Comparison of ENCODE assay signal across 20 cellular contexts in genomic region chr12:79665488-79665887, GRCh38.
"Had no signal": no experiment of that assay in that cellular context is flagged by ENCODE, and none has a peak within 500 bp of the region (broad histone marks: within the 10 kb centered on the region; RNA-seq: fewer than 3 reads in every experiment).

No MANE protein-coding gene starts in this region.

- H3K27ac Mint-ChIP-seq: activated naive CD8-positive, alpha-beta T cell treated with anti-CD3 and anti-CD28 coated beads for 36 hours; activated T-helper 1 cell treated with anti-CD3 and anti-CD28 coated beads, Interleukin-12 subunit alpha, Interleukin-12 subunit beta, Interleukin-2, Interleukin-4 antibody, amounts not matched to agents 30 ng/mL and 10 ng/mL and 1 ng/mL, durations not matched to agents 14 hours and 24 hours and 36 hours; natural killer cell treated with Interleukin-12 subunit alpha and Interleukin-12 subunit beta and Interleukin-15 and Interleukin-18, amount 100 ng/mL, for 72 hours had no signal

- H3K27ac ChIP-seq: brain microvascular endothelial cell, esophagus squamous epithelium, tibial nerve, vagina had no signal

- DNase-seq: activated CD4-positive, alpha-beta T cell treated with anti-CD3 and anti-CD28 coated beads, Interleukin-2, amount 50 U/mL, for 1 hour; activated CD8-positive, alpha-beta memory T cell treated with anti-CD3 and anti-CD28 coated beads for 24 hours; activated naive CD8-positive, alpha-beta T cell treated with anti-CD3 and anti-CD28 coated beads for 36 hours; anterior cingulate cortex; brain microvascular endothelial cell; cortex of kidney; effector CD4-positive, alpha-beta T cell; esophagus squamous epithelium; foreskin melanocyte; head of caudate nucleus; nucleus accumbens; stimulated activated CD4-positive, alpha-beta T cell treated with anti-CD3 and anti-CD28 coated beads, Interleukin-4, amount 100 ng/mL, for 24 hours; stimulated activated naive CD4-positive, alpha-beta T cell treated with Interleukin-2 at 50 U/mL for 16 hours; substantia nigra; T-helper 2 cell had no signal

- ATAC-seq: activated CD4-positive, CD25-positive, alpha-beta regulatory T cell treated with anti-CD3 and anti-CD28 coated beads, Interleukin-2, amount 50 U/mL, for 24 hours; natural killer cell treated with Interleukin-12 subunit alpha and Interleukin-12 subunit beta and Interleukin-15 and Interleukin-18, amount 100 ng/mL, for 72 hours had no signal

- H3K4me3 Mint-ChIP-seq: activated naive CD8-positive, alpha-beta T cell treated with anti-CD3 and anti-CD28 coated beads for 36 hours; activated T-helper 1 cell treated with anti-CD3 and anti-CD28 coated beads, Interleukin-12 subunit alpha, Interleukin-12 subunit beta, Interleukin-2, Interleukin-4 antibody, amounts not matched to agents 30 ng/mL and 10 ng/mL and 1 ng/mL, durations not matched to agents 14 hours and 24 hours and 36 hours; natural killer cell treated with Interleukin-12 subunit alpha and Interleukin-12 subunit beta and Interleukin-15 and Interleukin-18, amount 100 ng/mL, for 72 hours had no signal

- H3K9me3 ChIP-seq: esophagus squamous epithelium, tibial nerve, vagina had no signal

- H3K27me3 Mint-ChIP-seq: activated naive CD8-positive, alpha-beta T cell treated with anti-CD3 and anti-CD28 coated beads for 36 hours; natural killer cell treated with Interleukin-12 subunit alpha and Interleukin-12 subunit beta and Interleukin-15 and Interleukin-18, amount 100 ng/mL, for 72 hours had no signal

- H3K4me1 Mint-ChIP-seq: activated naive CD8-positive, alpha-beta T cell treated with anti-CD3 and anti-CD28 coated beads for 36 hours had no signal

- H3K27me3 ChIP-seq: brain microvascular endothelial cell, esophagus squamous epithelium, tibial nerve, vagina had no signal

- H3K36me3 Mint-ChIP-seq: activated naive CD8-positive, alpha-beta T cell treated with anti-CD3 and anti-CD28 coated beads for 36 hours; natural killer cell treated with Interleukin-12 subunit alpha and Interleukin-12 subunit beta and Interleukin-15 and Interleukin-18, amount 100 ng/mL, for 72 hours had no signal

- H3K9me3 Mint-ChIP-seq: activated naive CD8-positive, alpha-beta T cell treated with anti-CD3 and anti-CD28 coated beads for 36 hours; activated T-helper 1 cell treated with anti-CD3 and anti-CD28 coated beads, Interleukin-12 subunit alpha, Interleukin-12 subunit beta, Interleukin-2, Interleukin-4 antibody, amounts not matched to agents 30 ng/mL and 10 ng/mL and 1 ng/mL, durations not matched to agents 14 hours and 24 hours and 36 hours; natural killer cell treated with Interleukin-12 subunit alpha and Interleukin-12 subunit beta and Interleukin-15 and Interleukin-18, amount 100 ng/mL, for 72 hours had no signal

- H3K36me3 ChIP-seq: brain microvascular endothelial cell, esophagus squamous epithelium, tibial nerve, vagina had no signal

- H3K4me3 ChIP-seq: esophagus squamous epithelium, tibial nerve, vagina had no signal
